In genomic region chr6:34226731-34227586, GRCh38 we compare ENCODE assay signal across 1 cellular context.
TF ChIP-seq lines count a peak whose summit lies in the region.

No MANE protein-coding gene starts in this region.

TF ChIP-seq in SK-N-SH treated with all-trans-retinoic acid at 6 μM for 48 hours, 23 proteins besides CTCF, POLR2A, EP300 and RAD21 (continued from another document):
- TF ChIP-seq, protein P1, sequence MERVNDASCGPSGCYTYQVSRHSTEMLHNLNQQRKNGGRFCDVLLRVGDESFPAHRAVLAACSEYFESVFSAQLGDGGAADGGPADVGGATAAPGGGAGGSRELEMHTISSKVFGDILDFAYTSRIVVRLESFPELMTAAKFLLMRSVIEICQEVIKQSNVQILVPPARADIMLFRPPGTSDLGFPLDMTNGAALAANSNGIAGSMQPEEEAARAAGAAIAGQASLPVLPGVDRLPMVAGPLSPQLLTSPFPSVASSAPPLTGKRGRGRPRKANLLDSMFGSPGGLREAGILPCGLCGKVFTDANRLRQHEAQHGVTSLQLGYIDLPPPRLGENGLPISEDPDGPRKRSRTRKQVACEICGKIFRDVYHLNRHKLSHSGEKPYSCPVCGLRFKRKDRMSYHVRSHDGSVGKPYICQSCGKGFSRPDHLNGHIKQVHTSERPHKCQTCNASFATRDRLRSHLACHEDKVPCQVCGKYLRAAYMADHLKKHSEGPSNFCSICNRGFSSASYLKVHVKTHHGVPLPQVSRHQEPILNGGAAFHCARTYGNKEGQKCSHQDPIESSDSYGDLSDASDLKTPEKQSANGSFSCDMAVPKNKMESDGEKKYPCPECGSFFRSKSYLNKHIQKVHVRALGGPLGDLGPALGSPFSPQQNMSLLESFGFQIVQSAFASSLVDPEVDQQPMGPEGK (CRISPR knock-in tag; IDR thresholded peaks at IDR 0.05; ENCODE audit: borderline replicate concordance), result no peak
- TF ChIP-seq PPARA (CRISPR knock-in tag; IDR thresholded peaks at IDR 0.05; ENCODE audit: borderline replicate concordance) (no peak), CSRNP3 (CRISPR knock-in tag; IDR thresholded peaks at IDR 0.05) (no peak), GLIS3 (CRISPR knock-in tag; IDR thresholded peaks at IDR 0.05) (no peak), CREB5 (CRISPR knock-in tag; IDR thresholded peaks at IDR 0.05; ENCODE audit: low read depth) (no peak)
TF ChIP-seq in SK-N-SH treated with all-trans-retinoic acid at 6 μM for 48 hours: peak in this region for 0.
